In the genomic region with DNA sequence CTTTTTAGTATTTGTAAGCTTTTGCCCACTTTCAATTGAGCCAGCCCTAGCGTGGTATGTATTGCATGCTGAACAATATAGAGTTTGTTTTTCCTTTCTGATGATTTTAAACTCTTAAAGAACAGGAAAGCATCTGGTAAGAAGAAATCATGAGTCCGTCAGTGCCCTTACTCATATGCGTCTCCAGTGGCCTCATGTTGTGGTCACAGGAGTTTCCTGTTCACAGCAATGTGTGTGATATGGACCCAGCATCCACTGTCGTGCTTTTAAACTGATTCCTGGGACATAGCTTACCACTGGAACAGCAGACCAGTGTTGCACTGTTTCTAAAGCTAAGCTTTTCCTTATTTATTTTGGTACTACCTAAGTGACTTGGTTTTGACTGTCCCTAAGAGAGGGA, we compare ENCODE assay signal across 1 cellular context.
TF ChIP-seq lines count a peak whose summit lies in the region.

No MANE protein-coding gene starts in this region.

TF ChIP-seq in SK-N-SH treated with all-trans-retinoic acid at 6 μM for 48 hours, 23 proteins besides CTCF, POLR2A, EP300 and RAD21 (continued from another document):
- TF ChIP-seq, protein P1, sequence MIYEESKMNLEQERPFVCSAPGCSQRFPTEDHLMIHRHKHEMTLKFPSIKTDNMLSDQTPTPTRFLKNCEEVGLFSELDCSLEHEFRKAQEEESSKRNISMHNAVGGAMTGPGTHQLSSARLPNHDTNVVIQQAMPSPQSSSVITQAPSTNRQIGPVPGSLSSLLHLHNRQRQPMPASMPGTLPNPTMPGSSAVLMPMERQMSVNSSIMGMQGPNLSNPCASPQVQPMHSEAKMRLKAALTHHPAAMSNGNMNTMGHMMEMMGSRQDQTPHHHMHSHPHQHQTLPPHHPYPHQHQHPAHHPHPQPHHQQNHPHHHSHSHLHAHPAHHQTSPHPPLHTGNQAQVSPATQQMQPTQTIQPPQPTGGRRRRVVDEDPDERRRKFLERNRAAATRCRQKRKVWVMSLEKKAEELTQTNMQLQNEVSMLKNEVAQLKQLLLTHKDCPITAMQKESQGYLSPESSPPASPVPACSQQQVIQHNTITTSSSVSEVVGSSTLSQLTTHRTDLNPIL (CRISPR knock-in tag; IDR thresholded peaks at IDR 0.05; ENCODE audit: low read depth): no peak
- TF ChIP-seq TOX (CRISPR knock-in tag; IDR thresholded peaks at IDR 0.05; ENCODE audit: borderline replicate concordance): no peak
- TF ChIP-seq RARB (CRISPR knock-in tag; IDR thresholded peaks at IDR 0.05): no peak
- TF ChIP-seq, protein P2, sequence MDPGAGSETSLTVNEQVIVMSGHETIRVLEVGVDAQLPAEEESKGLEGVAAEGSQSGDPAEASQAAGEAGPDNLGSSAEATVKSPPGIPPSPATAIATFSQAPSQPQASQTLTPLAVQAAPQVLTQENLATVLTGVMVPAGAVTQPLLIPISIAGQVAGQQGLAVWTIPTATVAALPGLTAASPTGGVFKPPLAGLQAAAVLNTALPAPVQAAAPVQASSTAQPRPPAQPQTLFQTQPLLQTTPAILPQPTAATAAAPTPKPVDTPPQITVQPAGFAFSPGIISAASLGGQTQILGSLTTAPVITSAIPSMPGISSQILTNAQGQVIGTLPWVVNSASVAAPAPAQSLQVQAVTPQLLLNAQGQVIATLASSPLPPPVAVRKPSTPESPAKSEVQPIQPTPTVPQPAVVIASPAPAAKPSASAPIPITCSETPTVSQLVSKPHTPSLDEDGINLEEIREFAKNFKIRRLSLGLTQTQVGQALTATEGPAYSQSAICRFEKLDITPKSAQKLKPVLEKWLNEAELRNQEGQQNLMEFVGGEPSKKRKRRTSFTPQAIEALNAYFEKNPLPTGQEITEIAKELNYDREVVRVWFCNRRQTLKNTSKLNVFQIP (CRISPR knock-in tag; IDR thresholded peaks at IDR 0.05; ENCODE audit: borderline replicate concordance, low read depth): no peak
- TF ChIP-seq BACH2 (CRISPR knock-in tag; IDR thresholded peaks at IDR 0.05; ENCODE audit: borderline replicate concordance): no peak
